8 cellular contexts compared by ENCODE assay signal in genomic region chr7:38908759-38909335, GRCh38. TPM values are rescaled to one million over a fixed set of nuclear protein-coding genes. Genes with fewer than 3 reads are reported as not detected.
DNase-seq lines count a peak whose midpoint lies in the region; ATAC-seq and TF ChIP-seq lines count a peak whose summit lies in the region.

Gene VPS41 (minus strand): TSS chr7:38909191. CDS start chr7:38909174, 17 bp downstream.

- no peak within 1 kb of the TSS for H3K27ac ChIP-seq in thoracic aorta

- no peak for TF ChIP-seq CTCF in glutamatergic neuron (IDR thresholded peaks at IDR 0.05; ENCODE audit: partially characterized antibody, unreplicated experiment)
- TF ChIP-seq CTCF in osteocyte (IDR thresholded peaks at IDR 0.05): no peak
- TF ChIP-seq CTCF in thoracic aorta (IDR thresholded peaks at IDR 0.05): no peak

- ATAC-seq in SK-N-SH treated with all-trans-retinoic acid at 6 μM for 48 hours (peak; percentile 99), thoracic aorta (ENCODE audit: insufficient number of reproducible peaks, low FRiP score, low read depth) (peak; percentile 64)

- H3K27me3 Mint-ChIP-seq in activated naive CD4-positive, alpha-beta T cell treated with anti-CD3 and anti-CD28 coated beads, Interleukin-2, amount 50 U/mL, for 24 hours: no peaks in the 10 kb centered on the region
- no peaks in the 10 kb centered on the region for H3K27me3 Mint-ChIP-seq in glutamatergic neuron (ENCODE audit: unreplicated experiment)
- peaks cover 5% of the 10 kb centered on the region for H3K27me3 Mint-ChIP-seq in osteocyte (ENCODE audit: unreplicated experiment)

- peak within 1 kb of the TSS; percentile 95 for H3K4me3 Mint-ChIP-seq in activated naive CD4-positive, alpha-beta T cell treated with anti-CD3 and anti-CD28 coated beads, Interleukin-2, amount 50 U/mL, for 24 hours
- H3K4me3 Mint-ChIP-seq in glutamatergic neuron (ENCODE audit: unreplicated experiment) (peak within 1 kb of the TSS; percentile 99), osteocyte (ENCODE audit: unreplicated experiment) (peak within 1 kb of the TSS; percentile 97)

- H3K9me3 Mint-ChIP-seq in activated naive CD4-positive, alpha-beta T cell treated with anti-CD3 and anti-CD28 coated beads, Interleukin-2, amount 50 U/mL, for 24 hours: no peaks in the 10 kb centered on the region
- H3K9me3 Mint-ChIP-seq in glutamatergic neuron (ENCODE audit: unreplicated experiment) (no peaks in the 10 kb centered on the region), osteocyte (ENCODE audit: unreplicated experiment) (no peaks in the 10 kb centered on the region)

- H3K27ac Mint-ChIP-seq in activated naive CD4-positive, alpha-beta T cell treated with anti-CD3 and anti-CD28 coated beads, Interleukin-2, amount 50 U/mL, for 24 hours: peak within 1 kb of the TSS; percentile 87
- H3K27ac Mint-ChIP-seq in glutamatergic neuron (ENCODE audit: unreplicated experiment) (no peak within 1 kb of the TSS), osteocyte (ENCODE audit: unreplicated experiment) (peak within 1 kb of the TSS; percentile 83)

- H3K4me1 ChIP-seq in HAP-1: peaks cover 12% of the 10 kb centered on the region
- peaks cover 8 to 10% of the 10 kb centered on the region in 2 donors for H3K4me1 ChIP-seq in thoracic aorta (ENCODE audit: control insufficient read depth in 1 of 2, low read depth in 2 of 2)

- in situ Hi-C loops in HAP-1 (cut with MboI; ENCODE audit: low sequenced_read_pairs): no loop called here

- H3K9me3 ChIP-seq in HAP-1: no peaks in the 10 kb centered on the region
- H3K9me3 ChIP-seq in MG63: no peaks in the 10 kb centered on the region
- H3K9me3 ChIP-seq in thoracic aorta: no peaks in the 10 kb centered on the region

- H3K4me3 ChIP-seq in HAP-1 (peak within 1 kb of the TSS; percentile 75), MG63 (peak within 1 kb of the TSS; percentile 78), thoracic aorta (peak within 1 kb of the TSS; percentile 84)

- H3K36me3 Mint-ChIP-seq in activated naive CD4-positive, alpha-beta T cell treated with anti-CD3 and anti-CD28 coated beads, Interleukin-2, amount 50 U/mL, for 24 hours: peaks cover 5% of the 10 kb centered on the region
- H3K36me3 Mint-ChIP-seq in glutamatergic neuron (ENCODE audit: unreplicated experiment) (no peaks in the 10 kb centered on the region), osteocyte (ENCODE audit: unreplicated experiment) (peaks cover 1% of the 10 kb centered on the region)

- peaks cover 43% of the 10 kb centered on the region for H3K4me1 Mint-ChIP-seq in activated naive CD4-positive, alpha-beta T cell treated with anti-CD3 and anti-CD28 coated beads, Interleukin-2, amount 50 U/mL, for 24 hours
- H3K4me1 Mint-ChIP-seq in glutamatergic neuron (ENCODE audit: low read depth, unreplicated experiment) (peaks cover 9% of the 10 kb centered on the region), osteocyte (ENCODE audit: unreplicated experiment) (peaks cover 20% of the 10 kb centered on the region)

- peak; percentile 86 for DNase-seq in GM03348 (ENCODE audit: low spot score)
- DNase-seq in HAP-1 (ENCODE audit: low spot score in 2 of 2): peak; percentile 74 to 81
- DNase-seq in MG63: peak; percentile 65
- DNase-seq in glutamatergic neuron: peak; percentile 66
- DNase-seq in osteocyte (ENCODE audit: extremely low spot score, unreplicated experiment): no peak
- DNase-seq in thoracic aorta (ENCODE audit: low spot score): peak; percentile 51

- no peaks in the 10 kb centered on the region; the same call in 1 of the 2 replicates for H3K27me3 ChIP-seq in HAP-1 (ENCODE audit: low read depth)
- no peaks in the 10 kb centered on the region for H3K27me3 ChIP-seq in MG63
- no peaks in the 10 kb centered on the region for H3K27me3 ChIP-seq in thoracic aorta (replicated peaks; ENCODE audit: insufficient read depth)

- H3K36me3 ChIP-seq in HAP-1 (replicated peaks): no peaks in the 10 kb centered on the region
- no peaks in the 10 kb centered on the region for H3K36me3 ChIP-seq in MG63
- H3K36me3 ChIP-seq in thoracic aorta: no peaks in the 10 kb centered on the region

TF ChIP-seq in SK-N-SH treated with all-trans-retinoic acid at 6 μM for 48 hours, 23 proteins besides CTCF, POLR2A, EP300 and RAD21:
- TF ChIP-seq TSHZ2 (CRISPR knock-in tag; IDR thresholded peaks at IDR 0.05): peak; percentile 60; the same call in 1 of the 2 replicates
- peak; percentile 38; the same call in 1 of the 2 replicates for TF ChIP-seq GLIS3 (CRISPR knock-in tag; IDR thresholded peaks at IDR 0.05)
- 0 out of 2 replicates have a peak, but pooled peaks have one; percentile 5 for TF ChIP-seq ZNF70 (CRISPR knock-in tag; IDR thresholded peaks at IDR 0.05)
- TF ChIP-seq ZC3H10 (CRISPR knock-in tag; IDR thresholded peaks at IDR 0.05): no peak
- no peak for TF ChIP-seq BACH2 (CRISPR knock-in tag; IDR thresholded peaks at IDR 0.05; ENCODE audit: borderline replicate concordance)

RNA-seq across cellular contexts. Expression of gene VPS41, which starts in this region (rescaled TPM):
- 4.8 and 26.9 TPM in 2 replicates for total RNA-seq in MG63 (2014; rRNA removed; shearing (Covaris generic); ENCODE audit: low replicate concordance)
- total RNA-seq in glutamatergic neuron (ENCODE audit: unreplicated experiment) (108 TPM), osteocyte (105 and 115 TPM in 2 replicates), thoracic aorta (10 to 100 TPM; 39.1 to 52.5 TPM)
